Comparison of ENCODE assay signal across 18 cellular contexts in genomic region chr6:84835340-84835739, GRCh38.
DNase-seq lines count a peak whose midpoint lies in the region; ATAC-seq, FAIRE-seq and TF ChIP-seq lines count a peak whose summit lies in the region.
"Had no signal": no experiment of that assay in that cellular context is flagged by ENCODE, and none has a peak within 500 bp of the region (broad histone marks: within the 10 kb centered on the region; RNA-seq: fewer than 3 reads in every experiment).

No MANE protein-coding gene starts in this region.

- H3K4me3 Mint-ChIP-seq in WTC11 = no peak overlapping the region
- no peak overlapping the region for H3K4me3 Mint-ChIP-seq in stimulated activated effector memory CD8-positive, alpha-beta T cell treated with anti-CD3 and anti-CD28 coated beads, Interleukin-12 subunit alpha, Interleukin-12 subunit beta, amount 100 ng/mL, for 72 hours
- H3K4me3 Mint-ChIP-seq: B cell; CD4-positive, alpha-beta T cell had no signal

- H3K36me3 ChIP-seq in H7 (replicated peaks; ENCODE audit: control insufficient read depth, insufficient read depth, low read length) = no peaks in the 10 kb centered on the region

- no peak overlapping the region for H3K4me3 ChIP-seq in H7 (ENCODE audit: insufficient read depth, low read depth, low read length)
- H3K4me3 ChIP-seq: GM12878 had no signal

- H3K36me3 Mint-ChIP-seq in WTC11 = peaks cover 30% of the 10 kb centered on the region
- H3K36me3 Mint-ChIP-seq in stimulated activated effector memory CD8-positive, alpha-beta T cell treated with anti-CD3 and anti-CD28 coated beads, Interleukin-12 subunit alpha, Interleukin-12 subunit beta, amount 100 ng/mL, for 72 hours = no peaks in the 10 kb centered on the region

- POLR2A ChIA-PET in WTC11 (lab: Charles Lee) = no interaction called here

- H3K27me3 Mint-ChIP-seq in WTC11 (ENCODE audit: low read depth) = no peaks in the 10 kb centered on the region; the same call in 1 of the 2 replicates
- H3K27me3 Mint-ChIP-seq: B cell; CD4-positive, alpha-beta T cell had no signal

- H3K27ac Mint-ChIP-seq in WTC11 = no peak overlapping the region
- no peak overlapping the region for H3K27ac Mint-ChIP-seq in stimulated activated effector memory CD8-positive, alpha-beta T cell treated with anti-CD3 and anti-CD28 coated beads, Interleukin-12 subunit alpha, Interleukin-12 subunit beta, amount 100 ng/mL, for 72 hours
- H3K27ac Mint-ChIP-seq: B cell; CD4-positive, alpha-beta T cell had no signal

- no peak for TF ChIP-seq CTCF in WTC11 (IDR thresholded peaks at IDR 0.05)

- FAIRE-seq in HTR-8/SVneo (lab: Jason Lieb, UNC) (no peak), GM12892 (lab: Jason Lieb, UNC) (no peak)
- FAIRE-seq: A204.1, GM12878, GM19239, H1 had no signal

- DNase-seq in H7 = peak; percentile 7
- DNase-seq in WTC11 (ENCODE audit: low spot score) = no peak
- DNase-seq in left lobe of liver (ENCODE audit: low spot score) = peak; percentile 53
- no peak for DNase-seq in stimulated activated effector memory CD8-positive, alpha-beta T cell treated with anti-CD3 and anti-CD28 coated beads, Interleukin-12 subunit alpha, Interleukin-12 subunit beta, amount 100 ng/mL, for 72 hours (ENCODE audit: low spot score in 2 of 2)
- DNase-seq in HTR-8/SVneo (ENCODE audit: insufficient read length, low spot score) = no peak
- DNase-seq in GM12892 (ENCODE audit: insufficient read length) = no peak
- no peak for DNase-seq in cerebellum (ENCODE audit: low spot score)
- DNase-seq: C1 segment of cervical spinal cord; Calu3; CD4-positive, alpha-beta T cell; DMS 273 treated with DMSO at 0.1 percent for 48 hours; HCEC 1CT; IMR-90 had no signal

- H3K9me3 Mint-ChIP-seq in WTC11 = peaks cover 46% of the 10 kb centered on the region
- peaks cover 12% of the 10 kb centered on the region for H3K9me3 Mint-ChIP-seq in stimulated activated effector memory CD8-positive, alpha-beta T cell treated with anti-CD3 and anti-CD28 coated beads, Interleukin-12 subunit alpha, Interleukin-12 subunit beta, amount 100 ng/mL, for 72 hours

- no peak for TF ChIP-seq POLR2A in GM12892 (IDR thresholded peaks at IDR 0.05; ENCODE audit: low read depth, low read length)

- H3K4me1 Mint-ChIP-seq in WTC11 = peaks cover 6% of the 10 kb centered on the region
- H3K4me1 Mint-ChIP-seq in stimulated activated effector memory CD8-positive, alpha-beta T cell treated with anti-CD3 and anti-CD28 coated beads, Interleukin-12 subunit alpha, Interleukin-12 subunit beta, amount 100 ng/mL, for 72 hours = no peaks in the 10 kb centered on the region
- H3K4me1 Mint-ChIP-seq: B cell had no signal

- 0 out of 2 replicates have a peak, but pooled peaks have one; percentile 51 for ATAC-seq in WTC11
- ATAC-seq in left lobe of liver = peak; percentile 94
- peak; percentile 24 for ATAC-seq in stimulated activated effector memory CD8-positive, alpha-beta T cell treated with anti-CD3 and anti-CD28 coated beads, Interleukin-12 subunit alpha, Interleukin-12 subunit beta, amount 100 ng/mL, for 72 hours

- no peaks in the 10 kb centered on the region for H3K27me3 ChIP-seq in H7 (ENCODE audit: control insufficient read depth, insufficient read depth, low read length)

- CTCF ChIA-PET in WTC11 (lab: Charles Lee) = interaction anchor here (0.5 kb wide), 1 partner anchor 153 kb away, joined by 5 read pairs; no protein-coding TSS in a partner anchor

TF ChIP-seq in WTC11, 78 proteins besides CTCF, POLR2A, EP300 and RAD21:
- no peak for TF ChIP-seq FOXP1 (CRISPR knock-in tag; IDR thresholded peaks at IDR 0.05; ENCODE audit: borderline replicate concordance)
- no peak for TF ChIP-seq TP53 (CRISPR knock-in tag; IDR thresholded peaks at IDR 0.05)
- TF ChIP-seq AR (CRISPR knock-in tag; IDR thresholded peaks at IDR 0.05) = no peak
- no peak for TF ChIP-seq ZNF416 (CRISPR knock-in tag; IDR thresholded peaks at IDR 0.05)
- TF ChIP-seq, protein P1, sequence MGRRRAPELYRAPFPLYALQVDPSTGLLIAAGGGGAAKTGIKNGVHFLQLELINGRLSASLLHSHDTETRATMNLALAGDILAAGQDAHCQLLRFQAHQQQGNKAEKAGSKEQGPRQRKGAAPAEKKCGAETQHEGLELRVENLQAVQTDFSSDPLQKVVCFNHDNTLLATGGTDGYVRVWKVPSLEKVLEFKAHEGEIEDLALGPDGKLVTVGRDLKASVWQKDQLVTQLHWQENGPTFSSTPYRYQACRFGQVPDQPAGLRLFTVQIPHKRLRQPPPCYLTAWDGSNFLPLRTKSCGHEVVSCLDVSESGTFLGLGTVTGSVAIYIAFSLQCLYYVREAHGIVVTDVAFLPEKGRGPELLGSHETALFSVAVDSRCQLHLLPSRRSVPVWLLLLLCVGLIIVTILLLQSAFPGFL (CRISPR knock-in tag; IDR thresholded peaks at IDR 0.05; ENCODE audit: borderline replicate concordance) = no peak
- no peak for TF ChIP-seq SOX15 (CRISPR knock-in tag; IDR thresholded peaks at IDR 0.05)
- TF ChIP-seq SP1 (CRISPR knock-in tag; conservative IDR thresholded peaks at IDR 0.05) = no peak
- no peak for TF ChIP-seq GRHL2 (CRISPR knock-in tag; IDR thresholded peaks at IDR 0.05; ENCODE audit: insufficient replicate concordance, severe bottlenecking)
- no peak for TF ChIP-seq KAT7 (CRISPR knock-in tag; IDR thresholded peaks at IDR 0.05; ENCODE audit: borderline replicate concordance)
- no peak for TF ChIP-seq HMGA2 (CRISPR knock-in tag; IDR thresholded peaks at IDR 0.05)
- TF ChIP-seq IRF2 (CRISPR knock-in tag; IDR thresholded peaks at IDR 0.05; ENCODE audit: borderline replicate concordance, low read depth) = no peak
- TF ChIP-seq FOXK1 (CRISPR knock-in tag; IDR thresholded peaks at IDR 0.05) = no peak
- no peak for TF ChIP-seq ZNF219 (CRISPR knock-in tag; IDR thresholded peaks at IDR 0.05; ENCODE audit: borderline replicate concordance)
- TF ChIP-seq SMAD3 (CRISPR knock-in tag; IDR thresholded peaks at IDR 0.05; ENCODE audit: borderline replicate concordance) = no peak
- TF ChIP-seq ZMAT4 (CRISPR knock-in tag; IDR thresholded peaks at IDR 0.05) = no peak
- TF ChIP-seq MYBL2 (CRISPR knock-in tag; IDR thresholded peaks at IDR 0.05) = no peak
- no peak for TF ChIP-seq ZNF423 (CRISPR knock-in tag; IDR thresholded peaks at IDR 0.05)

Comparison
In these comparisons a context has a peak if more than half of its experiments do, and no peak if none do; other contexts are left out.
1. DNase-seq: peak in H7 (single experiment) and left lobe of liver (single experiment); none in WTC11 (single experiment), stimulated activated effector memory CD8-positive, alpha-beta T cell treated with anti-CD3 and anti-CD28 coated beads, Interleukin-12 subunit alpha, Interleukin-12 subunit beta, amount 100 ng/mL, for 72 hours (0 of 2), HTR-8/SVneo (single experiment), GM12892 (single experiment) and cerebellum (single experiment).
2. ATAC-seq: peak in every context shown above with its lines; median percentile 94 in left lobe of liver; 51 in WTC11; 24 in stimulated activated effector memory CD8-positive, alpha-beta T cell treated with anti-CD3 and anti-CD28 coated beads, Interleukin-12 subunit alpha, Interleukin-12 subunit beta, amount 100 ng/mL, for 72 hours.